10 cellular contexts compared by ENCODE assay signal in genomic region chrX:56798866-56799864, GRCh38.
DNase-seq lines count a peak whose midpoint lies in the region; ATAC-seq and TF ChIP-seq lines count a peak whose summit lies in the region.
"Had no signal": no experiment of that assay in that cellular context is flagged by ENCODE, and none has a peak within 500 bp of the region (broad histone marks: within the 10 kb centered on the region; RNA-seq: fewer than 3 reads in every experiment).

No MANE protein-coding gene starts in this region.

- no peak for TF ChIP-seq POLR2A in ovary (IDR thresholded peaks at IDR 0.05)

- DNase-seq in NCI-H187 treated with DMSO at 0.1 percent for 48 hours (lab: John Stamatoyannopoulos, UW): peak; percentile 0
- DNase-seq in NCI-H187 (lab: John Stamatoyannopoulos, UW): no peak
- peak; percentile 79 for DNase-seq in NCI-H1092 treated with DMSO at 0.1 percent for 48 hours (lab: John Stamatoyannopoulos, UW)
- DNase-seq in colonic mucosa: peak; percentile 34
- DNase-seq in ovary: peak in 4 of 5 donors; percentile 53 to 73 (median 64)
- no peak for DNase-seq in left lobe of liver (ENCODE audit: low spot score)
- no peak for DNase-seq in COLO668 (lab: John Stamatoyannopoulos, UW; ENCODE audit: unreplicated experiment)
- DNase-seq: 8988T had no signal

- no peak for TF ChIP-seq EP300 in ovary (IDR thresholded peaks at IDR 0.05)

- TF ChIP-seq CTCF in colonic mucosa (IDR thresholded peaks at IDR 0.05) (no peak), ovary (IDR thresholded peaks at IDR 0.05) (peak in 1 of 3 donors; percentile 21)

- H3K4me1 ChIP-seq in colonic mucosa: no peaks in the 10 kb centered on the region
- no peaks in the 10 kb centered on the region for H3K4me1 ChIP-seq in ovary (ENCODE audit: insufficient read depth)

- intact Hi-C loops in colonic mucosa (cut with DNase I) (no loop called here), ovary (cut with DNase I) (no loop called here)

- H3K9ac ChIP-seq in colonic mucosa (ENCODE audit: low read depth in 2 of 2, low read length in 2 of 2): no peak overlapping the region

- no peak overlapping the region for H3K4me3 ChIP-seq in colonic mucosa
- no peak overlapping the region for H3K4me3 ChIP-seq in ovary

- H3K27ac ChIP-seq in colonic mucosa (no peak overlapping the region), ovary (no peak overlapping the region)
- H3K27ac ChIP-seq: RWPE1 had no signal

- ATAC-seq in left lobe of liver: no peak
- ATAC-seq in HG03159 (IDR thresholded peaks at IDR 0.05; ENCODE audit: unreplicated experiment): no peak

- whole genome bisulfite sequencing in ovary, 3 donors: 62 to 68% (median 63%) methylated on average over 13 of the region's 13 CpGs

- H3K27me3 ChIP-seq in colonic mucosa: no peaks in the 10 kb centered on the region
- H3K27me3 ChIP-seq in ovary: no peaks in the 10 kb centered on the region

- H3K36me3 ChIP-seq in colonic mucosa (no peaks in the 10 kb centered on the region), ovary (no peaks in the 10 kb centered on the region)

- H3K9me3 ChIP-seq in colonic mucosa: no peaks in the 10 kb centered on the region
- no peaks in the 10 kb centered on the region for H3K9me3 ChIP-seq in ovary

Comparison
In these comparisons a context has a peak if more than half of its experiments do, and no peak if none do; other contexts are left out.
1. DNase-seq: peak in NCI-H187 treated with DMSO at 0.1 percent for 48 hours (single experiment), NCI-H1092 treated with DMSO at 0.1 percent for 48 hours (single experiment), colonic mucosa (single experiment) and ovary (4 of 5); none in NCI-H187 (0 of 2), left lobe of liver (single experiment) and COLO668 (single experiment).